ENCODE assay signal across 1 cellular context in genomic region chr10:47253651-47254375, GRCh38.
TF ChIP-seq lines count a peak whose summit lies in the region.

No MANE protein-coding gene starts in this region.

TF ChIP-seq in GM23338, 12 proteins besides CTCF, POLR2A, EP300 and RAD21 (continued from another document):
- TF ChIP-seq REST (IDR thresholded peaks at IDR 0.05; ENCODE audit: unreplicated experiment): no peak
TF ChIP-seq in GM23338: peak in this region for 0.
